ENCODE assay signal across 9 cellular contexts in genomic region chr17:82200743-82201497, GRCh38. TPM values are rescaled to one million over a fixed set of nuclear protein-coding genes. Genes with fewer than 3 reads are reported as not detected.
DNase-seq lines count a peak whose midpoint lies in the region; ATAC-seq lines count a peak whose summit lies in the region.
"Had no signal": no experiment of that assay in that cellular context is flagged by ENCODE, and none has a peak within 500 bp of the region (broad histone marks: within the 10 kb centered on the region; RNA-seq: fewer than 3 reads in every experiment).

No MANE protein-coding gene starts in this region.

- peak overlapping the region; percentile 88 for H3K27ac Mint-ChIP-seq in T-helper 2 cell treated with Interferon-gamma antibody and Interleukin-4, amounts not matched to agents 5 μg/mL and 100 μg/mL, for 36 hours
- peak overlapping the region; percentile 69 to 87 for H3K27ac Mint-ChIP-seq in natural killer cell treated with Interleukin-12 subunit alpha and Interleukin-12 subunit beta and Interleukin-15 and Interleukin-18, amount 100 ng/mL, for 72 hours
- H3K27ac Mint-ChIP-seq: B cell had no signal

- peak; percentile 83 to 92 for ATAC-seq in natural killer cell treated with Interleukin-12 subunit alpha and Interleukin-12 subunit beta and Interleukin-15 and Interleukin-18, amount 100 ng/mL, for 72 hours
- ATAC-seq in GM19023 (IDR thresholded peaks at IDR 0.05; ENCODE audit: unreplicated experiment), result no peak

- peaks cover 61% of the 10 kb centered on the region for H3K4me1 Mint-ChIP-seq in T-helper 2 cell treated with Interferon-gamma antibody and Interleukin-4, amounts not matched to agents 5 μg/mL and 100 μg/mL, for 36 hours (ENCODE audit: low read depth)
- H3K4me1 Mint-ChIP-seq in natural killer cell treated with Interleukin-12 subunit alpha and Interleukin-12 subunit beta and Interleukin-15 and Interleukin-18, amount 100 ng/mL, for 72 hours (ENCODE audit: low read depth in 2 of 2), result peaks cover 26 to 35% of the 10 kb centered on the region in 2 donors

- peaks cover 19% of the 10 kb centered on the region for H3K36me3 Mint-ChIP-seq in T-helper 2 cell treated with Interferon-gamma antibody and Interleukin-4, amounts not matched to agents 5 μg/mL and 100 μg/mL, for 36 hours (ENCODE audit: low read depth)
- H3K36me3 Mint-ChIP-seq in natural killer cell treated with Interleukin-12 subunit alpha and Interleukin-12 subunit beta and Interleukin-15 and Interleukin-18, amount 100 ng/mL, for 72 hours, result peaks cover 4% of the 10 kb centered on the region

- H3K9me3 Mint-ChIP-seq in T-helper 2 cell treated with Interferon-gamma antibody and Interleukin-4, amounts not matched to agents 5 μg/mL and 100 μg/mL, for 36 hours, result no peaks in the 10 kb centered on the region
- no peaks in the 10 kb centered on the region for H3K9me3 Mint-ChIP-seq in natural killer cell treated with Interleukin-12 subunit alpha and Interleukin-12 subunit beta and Interleukin-15 and Interleukin-18, amount 100 ng/mL, for 72 hours

- peak overlapping the region; percentile 67 for H3K4me3 Mint-ChIP-seq in T-helper 2 cell treated with Interferon-gamma antibody and Interleukin-4, amounts not matched to agents 5 μg/mL and 100 μg/mL, for 36 hours
- peak overlapping the region; percentile 58 for H3K4me3 Mint-ChIP-seq in natural killer cell treated with Interleukin-12 subunit alpha and Interleukin-12 subunit beta and Interleukin-15 and Interleukin-18, amount 100 ng/mL, for 72 hours
- H3K4me3 Mint-ChIP-seq: B cell had no signal

- no peaks in the 10 kb centered on the region for H3K27me3 Mint-ChIP-seq in T-helper 2 cell treated with Interferon-gamma antibody and Interleukin-4, amounts not matched to agents 5 μg/mL and 100 μg/mL, for 36 hours (ENCODE audit: low read depth)
- H3K27me3 Mint-ChIP-seq in natural killer cell treated with Interleukin-12 subunit alpha and Interleukin-12 subunit beta and Interleukin-15 and Interleukin-18, amount 100 ng/mL, for 72 hours, result no peaks in the 10 kb centered on the region
- H3K27me3 Mint-ChIP-seq: B cell had no signal

- DNase-seq in DMS153 treated with DMSO at 0.1 percent for 48 hours (lab: John Stamatoyannopoulos, UW; ENCODE audit: unreplicated experiment) (peak; percentile 11), activated T-helper 1 cell treated with Interleukin-2 at 50 U/mL for 16 hours (ENCODE audit: low read depth) (peak; percentile 48), LoVo (ENCODE audit: low spot score) (no peak), NCI-H1436 treated with DMSO at 0.1 percent for 48 hours (lab: John Stamatoyannopoulos, UW) (no peak), ecto neural progenitor cell (ENCODE audit: low spot score) (no peak)
- peak; percentile 71 for DNase-seq in T-helper 2 cell treated with Interferon-gamma antibody and Interleukin-4, amounts not matched to agents 5 μg/mL and 100 μg/mL, for 36 hours (ENCODE audit: low spot score)
- no peak for DNase-seq in natural killer cell treated with Interleukin-12 subunit alpha and Interleukin-12 subunit beta and Interleukin-15 and Interleukin-18, amount 100 ng/mL, for 72 hours (ENCODE audit: low spot score)

RNA-seq across cellular contexts. Expression of gene CCDC57, which starts 11.7 kb away (rescaled TPM):
- 10 to 100 TPM; 34.0 to 82.2 TPM for total RNA-seq in natural killer cell treated with Interleukin-12 subunit alpha and Interleukin-12 subunit beta and Interleukin-15 and Interleukin-18, amount 100 ng/mL, for 72 hours

RNA-seq across cellular contexts. Expression of gene SLC16A3, which starts 27.9 kb away (rescaled TPM):
- 100 to 1,000 TPM; 241 to 534 TPM for total RNA-seq in natural killer cell treated with Interleukin-12 subunit alpha and Interleukin-12 subunit beta and Interleukin-15 and Interleukin-18, amount 100 ng/mL, for 72 hours

Comparison
In these comparisons a context has a peak if more than half of its experiments do, and no peak if none do; other contexts are left out.
1. DNase-seq: peak in DMS153 treated with DMSO at 0.1 percent for 48 hours (single experiment), T-helper 2 cell treated with Interferon-gamma antibody and Interleukin-4, amounts not matched to agents 5 μg/mL and 100 μg/mL, for 36 hours (single experiment) and activated T-helper 1 cell treated with Interleukin-2 at 50 U/mL for 16 hours (single experiment); none in natural killer cell treated with Interleukin-12 subunit alpha and Interleukin-12 subunit beta and Interleukin-15 and Interleukin-18, amount 100 ng/mL, for 72 hours (single experiment), LoVo (single experiment), NCI-H1436 treated with DMSO at 0.1 percent for 48 hours (single experiment) and ecto neural progenitor cell (single experiment).